18 cellular contexts compared by ENCODE assay signal in genomic region chr17:77190561-77190960, GRCh38. TPM values are rescaled to one million over a fixed set of nuclear protein-coding genes. Genes with fewer than 3 reads are reported as not detected.
DNase-seq lines count a peak whose midpoint lies in the region; ATAC-seq lines count a peak whose summit lies in the region.
"Had no signal": no experiment of that assay in that cellular context is flagged by ENCODE, and none has a peak within 500 bp of the region (broad histone marks: within the 10 kb centered on the region; RNA-seq: fewer than 3 reads in every experiment).

No MANE protein-coding gene starts in this region.

- no peak overlapping the region for H3K4me3 Mint-ChIP-seq in activated naive CD8-positive, alpha-beta T cell treated with anti-CD3 and anti-CD28 coated beads for 36 hours
- no peak overlapping the region for H3K4me3 Mint-ChIP-seq in natural killer cell treated with Interleukin-12 subunit alpha and Interleukin-12 subunit beta and Interleukin-15 and Interleukin-18, amount 100 ng/mL, for 72 hours

- no peak for ATAC-seq in natural killer cell treated with Interleukin-12 subunit alpha and Interleukin-12 subunit beta and Interleukin-15 and Interleukin-18, amount 100 ng/mL, for 72 hours
- no peak for ATAC-seq in HG03460 (IDR thresholded peaks at IDR 0.05; ENCODE audit: unreplicated experiment)
- ATAC-seq: heart left ventricle, left ventricle myocardium superior, upper lobe of right lung had no signal

- in situ Hi-C loops in KBM-7 (cut with MboI; ENCODE audit: low pct_unique_long_range_greater_than_20kb, low sequenced_read_pairs) = no loop called here

- peak overlapping the region; percentile 86 for H3K27ac Mint-ChIP-seq in activated naive CD8-positive, alpha-beta T cell treated with anti-CD3 and anti-CD28 coated beads for 36 hours
- peak overlapping the region; percentile 86 to 95 for H3K27ac Mint-ChIP-seq in natural killer cell treated with Interleukin-12 subunit alpha and Interleukin-12 subunit beta and Interleukin-15 and Interleukin-18, amount 100 ng/mL, for 72 hours

- no peaks in the 10 kb centered on the region for H3K27me3 Mint-ChIP-seq in activated naive CD8-positive, alpha-beta T cell treated with anti-CD3 and anti-CD28 coated beads for 36 hours
- no peaks in the 10 kb centered on the region for H3K27me3 Mint-ChIP-seq in natural killer cell treated with Interleukin-12 subunit alpha and Interleukin-12 subunit beta and Interleukin-15 and Interleukin-18, amount 100 ng/mL, for 72 hours

- H3K36me3 Mint-ChIP-seq in activated naive CD8-positive, alpha-beta T cell treated with anti-CD3 and anti-CD28 coated beads for 36 hours = peaks cover 24% of the 10 kb centered on the region
- peaks cover 32% of the 10 kb centered on the region for H3K36me3 Mint-ChIP-seq in natural killer cell treated with Interleukin-12 subunit alpha and Interleukin-12 subunit beta and Interleukin-15 and Interleukin-18, amount 100 ng/mL, for 72 hours

- H3K9me3 Mint-ChIP-seq in activated naive CD8-positive, alpha-beta T cell treated with anti-CD3 and anti-CD28 coated beads for 36 hours = no peaks in the 10 kb centered on the region
- no peaks in the 10 kb centered on the region for H3K9me3 Mint-ChIP-seq in natural killer cell treated with Interleukin-12 subunit alpha and Interleukin-12 subunit beta and Interleukin-15 and Interleukin-18, amount 100 ng/mL, for 72 hours

- H3K4me1 Mint-ChIP-seq in activated naive CD8-positive, alpha-beta T cell treated with anti-CD3 and anti-CD28 coated beads for 36 hours = peaks cover 36% of the 10 kb centered on the region
- H3K4me1 Mint-ChIP-seq in natural killer cell treated with Interleukin-12 subunit alpha and Interleukin-12 subunit beta and Interleukin-15 and Interleukin-18, amount 100 ng/mL, for 72 hours (ENCODE audit: low read depth in 2 of 2) = peaks cover 25 to 28% of the 10 kb centered on the region in 2 donors

- DNase-seq in KBM-7 (peak; percentile 58), NCI-H69 (lab: John Stamatoyannopoulos, UW) (peak; percentile 26), mucosa of gallbladder (ENCODE audit: low spot score) (no peak), AG08396 (ENCODE audit: low spot score) (no peak)
- no peak for DNase-seq in activated naive CD8-positive, alpha-beta T cell treated with anti-CD3 and anti-CD28 coated beads for 36 hours
- DNase-seq in natural killer cell treated with Interleukin-12 subunit alpha and Interleukin-12 subunit beta and Interleukin-15 and Interleukin-18, amount 100 ng/mL, for 72 hours (ENCODE audit: low spot score) = no peak
- DNase-seq: activated CD4-positive, CD25-positive, alpha-beta regulatory T cell; EL; heart left ventricle; left ventricle myocardium superior; MG63; NCI-H187; NCI-H82; nucleus accumbens; Peyer's patch; small intestine; upper lobe of right lung had no signal

RNA-seq across cellular contexts. Expression of gene SEC14L1, which starts 49.8 kb away (rescaled TPM):
- total RNA-seq in activated naive CD8-positive, alpha-beta T cell treated with anti-CD3 and anti-CD28 coated beads for 36 hours = 10 to 100 TPM; 56.9 to 59.6 TPM
- total RNA-seq in natural killer cell treated with Interleukin-12 subunit alpha and Interleukin-12 subunit beta and Interleukin-15 and Interleukin-18, amount 100 ng/mL, for 72 hours = 100 to 1,000 TPM in 1 of 2 donors, 10 to 100 TPM in 1; 91.6 to 117 TPM
- total RNA-seq in mucosa of gallbladder = 71.2 TPM

Comparison
In these comparisons a context has a peak if more than half of its experiments do, and no peak if none do; other contexts are left out.
1. DNase-seq: peak in KBM-7 (single experiment) and NCI-H69 (single experiment); none in activated naive CD8-positive, alpha-beta T cell treated with anti-CD3 and anti-CD28 coated beads for 36 hours (single experiment), natural killer cell treated with Interleukin-12 subunit alpha and Interleukin-12 subunit beta and Interleukin-15 and Interleukin-18, amount 100 ng/mL, for 72 hours (single experiment), mucosa of gallbladder (single experiment) and AG08396 (single experiment).